In the genomic region with DNA sequence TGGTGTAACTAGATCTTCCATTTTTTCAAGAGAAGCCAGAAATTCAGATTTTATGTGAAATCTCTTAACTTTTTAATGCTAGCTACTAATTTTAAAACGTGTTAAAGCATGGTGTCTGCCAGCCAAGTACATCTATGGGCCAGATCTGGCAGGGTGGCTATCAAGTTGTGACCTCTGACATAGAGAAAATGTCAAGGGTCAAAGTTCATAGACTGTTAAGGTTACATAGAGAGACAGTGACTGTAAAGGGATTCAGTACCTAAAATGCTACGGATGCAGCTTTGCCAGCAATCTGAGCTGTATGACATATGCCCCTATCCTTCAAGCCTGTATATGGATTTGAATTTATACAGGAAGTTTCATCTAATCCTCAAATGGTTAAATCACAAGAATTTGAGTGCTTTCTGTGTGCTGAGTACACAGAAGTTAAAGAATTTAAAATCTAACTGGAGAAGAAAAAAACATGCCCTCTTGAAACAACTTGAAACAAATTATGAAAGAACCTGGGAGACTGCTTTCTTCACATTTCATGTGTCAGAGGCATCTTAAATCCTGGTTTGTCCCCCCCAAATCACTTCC, we compare ENCODE assay signal across 8 cellular contexts. TPM values are rescaled to one million over a fixed set of nuclear protein-coding genes. Genes with fewer than 3 reads are reported as not detected.
DNase-seq lines count a peak whose midpoint lies in the region; ATAC-seq, FAIRE-seq and TF ChIP-seq lines count a peak whose summit lies in the region.

No MANE protein-coding gene starts in this region.

- no peaks in the 10 kb centered on the region for H3K36me3 ChIP-seq in CD8-positive, alpha-beta memory T cell (ENCODE audit: insufficient read depth, low read length)
- peaks cover 15% of the 10 kb centered on the region for H3K36me3 ChIP-seq in OCI-LY3 (replicated peaks; ENCODE audit: low read depth, low read length)
- no peaks in the 10 kb centered on the region for H3K36me3 ChIP-seq in endothelial cell of umbilical vein (ENCODE audit: control insufficient read depth in 2 of 2, extremely low read depth in 1 of 2, insufficient read depth in 2 of 2, low read length in 2 of 2)
- H3K36me3 ChIP-seq in prostate gland = no peaks in the 10 kb centered on the region

- H3K27ac ChIP-seq in CD8-positive, alpha-beta memory T cell (ENCODE audit: low read depth, low read length) = peak overlapping the region; percentile 88
- peak overlapping the region; percentile 83; the same call in 1 of the 2 replicates for H3K27ac ChIP-seq in OCI-LY3 (ENCODE audit: low read length)
- peak overlapping the region; percentile 78 for H3K27ac ChIP-seq in endothelial cell of umbilical vein (ENCODE audit: insufficient read depth, low read depth, low read length)
- peak overlapping the region in 1 of 2 donors; percentile 90 for H3K27ac ChIP-seq in prostate gland

- TF ChIP-seq POLR2A in endothelial cell of umbilical vein (IDR thresholded peaks at IDR 0.05; ENCODE audit: low read depth, low read length) (no peak), prostate gland (IDR thresholded peaks at IDR 0.05) (no peak)

- H4K20me1 ChIP-seq in OCI-LY3 (ENCODE audit: insufficient read depth, low read length) (peaks cover 14% of the 10 kb centered on the region), endothelial cell of umbilical vein (replicated peaks; ENCODE audit: control insufficient read depth, extremely low read depth, insufficient read depth, low read length) (no peaks in the 10 kb centered on the region)

- H3K4me1 Mint-ChIP-seq in CD8-positive, alpha-beta memory T cell = peaks cover 44 to 56% (median 48%) of the 10 kb centered on the region in 3 donors

- FAIRE-seq in endothelial cell of umbilical vein (lab: Jason Lieb, UNC) = peak; percentile 28

- peaks cover 0 to 4% (median 3%) of the 10 kb centered on the region in 5 donors for H3K9me3 Mint-ChIP-seq in CD8-positive, alpha-beta memory T cell

- peak overlapping the region; percentile 90 to 96 (median 94) for H3K4me3 Mint-ChIP-seq in CD8-positive, alpha-beta memory T cell

- POLR2A ChIA-PET in CD8-positive, alpha-beta memory T cell (lab: Charles Lee) = interaction anchor here (1.0 to 3.1 kb wide), 4 partner anchors 29 to 802 kb away, joined by 3 to 19 read pairs (median 5); partner anchors contain the start of genes TIMMDC1 and TMEM39A
- POLR2A ChIA-PET in endothelial cell of umbilical vein (lab: Charles Lee) = no interaction called here

- no peak for ATAC-seq in HG03097 (IDR thresholded peaks at IDR 0.05; ENCODE audit: low FRiP score, unreplicated experiment)

- 67% methylated on average over 2 of the region's 2 CpGs for WGBS in prostate gland

- H3K4me1 ChIP-seq in CD8-positive, alpha-beta memory T cell (ENCODE audit: insufficient read depth, low read length) = peaks cover 32% of the 10 kb centered on the region
- H3K4me1 ChIP-seq in OCI-LY3 (ENCODE audit: low read length) = peaks cover 29% of the 10 kb centered on the region
- H3K4me1 ChIP-seq in endothelial cell of umbilical vein (ENCODE audit: control insufficient read depth, extremely low read depth, insufficient read depth, low read length) = peaks cover 29% of the 10 kb centered on the region
- H3K4me1 ChIP-seq in prostate gland (replicated peaks) = no peaks in the 10 kb centered on the region

- peak overlapping the region; percentile 86 for H3K4me3 ChIP-seq in CD8-positive, alpha-beta memory T cell (ENCODE audit: low read length)
- peak overlapping the region; percentile 90 for H3K4me3 ChIP-seq in OCI-LY3 (ENCODE audit: low read length)
- peak overlapping the region; percentile 84 to 92 (median 86) for H3K4me3 ChIP-seq in endothelial cell of umbilical vein (replicated peaks in 1 of 3; ENCODE audit: insufficient read depth in 1 of 3, low read depth in 1 of 3, low read length in 3 of 3)
- H3K4me3 ChIP-seq in prostate gland = peak overlapping the region; percentile 48 to 59

- H3K79me2 ChIP-seq in OCI-LY3 (ENCODE audit: low read length) = peaks cover 39% of the 10 kb centered on the region
- peaks cover 38% of the 10 kb centered on the region for H3K79me2 ChIP-seq in endothelial cell of umbilical vein (ENCODE audit: control insufficient read depth, insufficient read depth, low read length)

- H3K36me3 Mint-ChIP-seq in CD8-positive, alpha-beta memory T cell = peaks cover under 1 to 10% (median 4%) of the 10 kb centered on the region in 3 donors

- dilution Hi-C loops in endothelial cell of umbilical vein (cut with MboI; ENCODE audit: extremely low pct_ligation_motif_present, low sequenced_read_pairs) = no loop called here

- H3K27me3 Mint-ChIP-seq in CD8-positive, alpha-beta memory T cell = peaks cover 0 to 6% of the 10 kb centered on the region in 2 donors

- intact Hi-C loops in endothelial cell of umbilical vein (cut with micrococcal nuclease) = loop anchor here (5.0 kb wide), 1 partner anchor 411 kb away; no protein-coding TSS in a partner anchor
- intact Hi-C loops in prostate gland (cut with DNase I) = no loop called here

- no peaks in the 10 kb centered on the region for H3K9me3 ChIP-seq in CD8-positive, alpha-beta memory T cell (ENCODE audit: low read length)
- H3K9me3 ChIP-seq in OCI-LY3 (ENCODE audit: insufficient read depth, low read length) (peaks cover 2% of the 10 kb centered on the region; the same call in 1 of the 2 replicates), endothelial cell of umbilical vein (replicated peaks; ENCODE audit: control insufficient read depth, insufficient read depth, low read length) (no peaks in the 10 kb centered on the region), prostate gland (no peaks in the 10 kb centered on the region)

- no peak for DNase-seq in CD8-positive, alpha-beta memory T cell
- DNase-seq in endothelial cell of umbilical vein (ENCODE audit: low read depth, low spot score) = peak; percentile 50
- DNase-seq in prostate gland (ENCODE audit: low spot score) = no peak
- DNase-seq in GOT3 (lab: John Stamatoyannopoulos, UW) = no peak
- no peak for DNase-seq in superior temporal gyrus (ENCODE audit: extremely low spot score)
- no peak for DNase-seq in retina

- no peaks in the 10 kb centered on the region for H3K27me3 ChIP-seq in CD8-positive, alpha-beta memory T cell (ENCODE audit: insufficient read depth, low read length, poor library complexity, severe bottlenecking)
- H3K27me3 ChIP-seq in OCI-LY3 (ENCODE audit: low read depth, low read length) (no peaks in the 10 kb centered on the region), endothelial cell of umbilical vein (ENCODE audit: control insufficient read depth in 2 of 2, insufficient read depth in 2 of 2, low read length in 2 of 2) (no peaks in the 10 kb centered on the region), prostate gland (replicated peaks; ENCODE audit: insufficient read depth) (no peaks in the 10 kb centered on the region)

- H3K4me2 ChIP-seq in OCI-LY3 (ENCODE audit: low read length) = peak overlapping the region; percentile 93
- H3K4me2 ChIP-seq in endothelial cell of umbilical vein (ENCODE audit: insufficient read depth, low read length) = peak overlapping the region; percentile 85

- TF ChIP-seq CTCF in OCI-LY3 (IDR thresholded peaks at IDR 0.05; ENCODE audit: low read depth, low read length) (no peak), endothelial cell of umbilical vein (IDR thresholded peaks at IDR 0.05; ENCODE audit: extremely low read depth in 1 of 2, insufficient read depth in 1 of 2, low read depth in 1 of 2, low read length in 2 of 2) (no peak), prostate gland (IDR thresholded peaks at IDR 0.05) (no peak)

- H3K9ac ChIP-seq in OCI-LY3 (ENCODE audit: low read length) (peak overlapping the region; percentile 94), endothelial cell of umbilical vein (replicated peaks; ENCODE audit: extremely low read depth, insufficient read depth, low read length) (peak overlapping the region; percentile 67)

- H2AFZ ChIP-seq in OCI-LY3 (ENCODE audit: low read depth, low read length) (no peak overlapping the region), endothelial cell of umbilical vein (ENCODE audit: low read depth, low read length) (peak overlapping the region; percentile 85)

- BruUV-seq in endothelial cell of umbilical vein (replicated peaks; lab: Mats Ljungman, UMichigan) = no TSS peak

- peak overlapping the region; percentile 95 to 100 (median 98) for H3K27ac Mint-ChIP-seq in CD8-positive, alpha-beta memory T cell

- CTCF ChIA-PET in CD8-positive, alpha-beta memory T cell (lab: Charles Lee) = interaction anchor here (1.1 to 2.6 kb wide), 2 partner anchors 52 to 60 kb away, joined by 4 to 18 read pairs; partner anchors contain the start of gene B4GALT4
- CTCF ChIA-PET in endothelial cell of umbilical vein (lab: Charles Lee) = interaction anchor here (1.4 to 6.5 kb wide), 2 partner anchors 19 to 59 kb away, joined by 4 to 58 read pairs; no protein-coding TSS in a partner anchor

- H3K9me1 ChIP-seq in endothelial cell of umbilical vein (replicated peaks; ENCODE audit: control insufficient read depth, extremely low read depth, insufficient read depth, low read length) = no peaks in the 10 kb centered on the region

TF ChIP-seq in endothelial cell of umbilical vein, 7 proteins besides CTCF, POLR2A, EP300 and RAD21:
- no peak for TF ChIP-seq GATA2 (IDR thresholded peaks at IDR 0.05; ENCODE audit: insufficient read depth, insufficient read length, low read depth, low read length)
TF ChIP-seq in endothelial cell of umbilical vein: peak in this region for 0.

RNA-seq across cellular contexts. Expression of gene ARHGAP31, which starts 1.0 kb away (rescaled TPM):
- 10 to 100 TPM; 24.2 to 25.8 TPM for total RNA-seq in CD8-positive, alpha-beta memory T cell
- polyA plus RNA-seq in CD8-positive, alpha-beta memory T cell = 3.4 TPM
- total RNA-seq in endothelial cell of umbilical vein (64.8 and 65.8 TPM in 2 replicates), prostate gland (10 to 100 TPM in 1 of 2 donors, 1 to 10 TPM in 1; 6.5 to 10.7 TPM)
- polyA plus RNA-seq in endothelial cell of umbilical vein = 20.1 and 25.5 TPM in 2 replicates
- 22.9 and 25.4 TPM in 2 replicates for polyA plus RNA-seq in endothelial cell of umbilical vein (2011; cell fraction: cytosol; rRNA removed)
- 26.6 and 29.0 TPM in 2 replicates for polyA plus RNA-seq in endothelial cell of umbilical vein (2011; cell fraction: nucleus; rRNA removed)
- polyA plus RNA-seq in endothelial cell of umbilical vein (2012) = 17.0 and 24.7 TPM in 2 replicates
- polyA minus RNA-seq in endothelial cell of umbilical vein = 78.6 and 96.2 TPM in 2 replicates
- polyA minus RNA-seq in endothelial cell of umbilical vein (2011; cell fraction: cytosol; rRNA and poly(A)+ RNA removed) = not detected
- 39.7 and 43.3 TPM in 2 replicates for polyA minus RNA-seq in endothelial cell of umbilical vein (2011; cell fraction: nucleus; rRNA and poly(A)+ RNA removed)

RNA-seq across cellular contexts. Expression of gene B4GALT4, which starts 52.5 kb away (rescaled TPM):
- total RNA-seq in CD8-positive, alpha-beta memory T cell = 10 to 100 TPM; 17.9 to 18.0 TPM
- polyA plus RNA-seq in CD8-positive, alpha-beta memory T cell = 10.6 TPM
- total RNA-seq in endothelial cell of umbilical vein (7.0 and 7.1 TPM in 2 replicates), prostate gland (10 to 100 TPM; 12.8 to 19.0 TPM)
- polyA plus RNA-seq in endothelial cell of umbilical vein = 3.1 and 3.7 TPM in 2 replicates
- polyA plus RNA-seq in endothelial cell of umbilical vein (2011; cell fraction: cytosol; rRNA removed) = 2.8 and 3.5 TPM in 2 replicates
- 9.5 and 13.1 TPM in 2 replicates for polyA plus RNA-seq in endothelial cell of umbilical vein (2011; cell fraction: nucleus; rRNA removed)
- 4.7 and 5.0 TPM in 2 replicates for polyA plus RNA-seq in endothelial cell of umbilical vein (2012)
- polyA minus RNA-seq in endothelial cell of umbilical vein = 5.1 and 8.0 TPM in 2 replicates
- polyA minus RNA-seq in endothelial cell of umbilical vein (2011; cell fraction: cytosol; rRNA and poly(A)+ RNA removed) = 1.8 TPM
- polyA minus RNA-seq in endothelial cell of umbilical vein (2011; cell fraction: nucleus; rRNA and poly(A)+ RNA removed) = 6.5 and 8.4 TPM in 2 replicates
